ENCODE assay signal across 8 cellular contexts in genomic region chr5:151699071-151699901, GRCh38. TPM values are rescaled to one million over a fixed set of nuclear protein-coding genes. Genes with fewer than 3 reads are reported as not detected.
DNase-seq lines count a peak whose midpoint lies in the region; ATAC-seq lines count a peak whose summit lies in the region.

No MANE protein-coding gene starts in this region.

- intact Hi-C loops in cardiac septum (cut with DNase I) = loop anchor here (1.0 kb wide), 1 partner anchor 40 kb away; no protein-coding TSS in a partner anchor

- H3K27me3 Mint-ChIP-seq in immature natural killer cell (ENCODE audit: low read depth in 3 of 3) = peaks cover 0 to 7% (median 0%) of the 10 kb centered on the region in 3 donors

- H3K4me3 ChIP-seq in adipocyte (ENCODE audit: low read length) = peak overlapping the region; percentile 68

- peak; percentile 89 for DNase-seq in ELF-1 (ENCODE audit: low read depth, low spot score)
- peak; percentile 98 for DNase-seq in adipocyte (ENCODE audit: low read depth)
- peak; percentile 84 for DNase-seq in cardiac septum (ENCODE audit: low spot score)
- DNase-seq in pulmonary artery endothelial cell (ENCODE audit: low read depth, low spot score) = peak; percentile 81
- DNase-seq in NOMO-1 treated with DMSO at 0.1 percent for 48 hours (lab: John Stamatoyannopoulos, UW; ENCODE audit: unreplicated experiment) = no peak
- DNase-seq in immature natural killer cell = no peak

- H3K9ac ChIP-seq in adipocyte (ENCODE audit: low read length) = peak overlapping the region; percentile 98

- no peak overlapping the region for H3K4me3 Mint-ChIP-seq in immature natural killer cell

- no peak for ATAC-seq in GM21723 (IDR thresholded peaks at IDR 0.05; ENCODE audit: unreplicated experiment)
- no peak for ATAC-seq in GM19324 (IDR thresholded peaks at IDR 0.05; ENCODE audit: low FRiP score, unreplicated experiment)

- H3K9me3 Mint-ChIP-seq in immature natural killer cell = no peaks in the 10 kb centered on the region

- H3K36me3 ChIP-seq in adipocyte (ENCODE audit: control insufficient read depth, insufficient read depth, low read length, severe bottlenecking) = no peaks in the 10 kb centered on the region

- H3K27ac Mint-ChIP-seq in immature natural killer cell = no peak overlapping the region

- H3K9me3 ChIP-seq in adipocyte (ENCODE audit: control insufficient read depth, low read length) = no peaks in the 10 kb centered on the region

- peaks cover 60% of the 10 kb centered on the region for H3K4me1 ChIP-seq in adipocyte (ENCODE audit: control insufficient read depth, insufficient read depth, low read length)

- H3K4me1 Mint-ChIP-seq in immature natural killer cell = no peaks in the 10 kb centered on the region

- no peaks in the 10 kb centered on the region for H3K36me3 Mint-ChIP-seq in immature natural killer cell

- H3K27me3 ChIP-seq in adipocyte (replicated peaks; ENCODE audit: control insufficient read depth, insufficient read depth, low read length) = no peaks in the 10 kb centered on the region

RNA-seq across cellular contexts. Expression of gene SPARC, which starts 12.6 kb away (rescaled TPM):
- total RNA-seq in cardiac septum = 539 TPM
- 1,269 and 1,423 TPM in 2 replicates for total RNA-seq in pulmonary artery endothelial cell
- polyA plus RNA-seq in immature natural killer cell = 10 to 100 TPM in 1 of 3 donors, 1 to 10 TPM in 2; 5.1 to 34.4 (median 9.8) TPM

RNA-seq across cellular contexts. Expression of gene ATOX1, which starts 59.1 kb away (rescaled TPM):
- 61.4 TPM for total RNA-seq in cardiac septum
- 63.6 and 68.7 TPM in 2 replicates for total RNA-seq in pulmonary artery endothelial cell
- 100 to 1,000 TPM; 112 to 145 (median 113) TPM for polyA plus RNA-seq in immature natural killer cell

Comparison
In these comparisons a context has a peak if more than half of its experiments do, and no peak if none do; other contexts are left out.
1. DNase-seq: peak in ELF-1 (single experiment), adipocyte (single experiment), cardiac septum (single experiment) and pulmonary artery endothelial cell (single experiment); none in NOMO-1 treated with DMSO at 0.1 percent for 48 hours (single experiment) and immature natural killer cell (0 of 3).